Comparison of ENCODE assay signal across 2 cellular contexts in the genomic region with DNA sequence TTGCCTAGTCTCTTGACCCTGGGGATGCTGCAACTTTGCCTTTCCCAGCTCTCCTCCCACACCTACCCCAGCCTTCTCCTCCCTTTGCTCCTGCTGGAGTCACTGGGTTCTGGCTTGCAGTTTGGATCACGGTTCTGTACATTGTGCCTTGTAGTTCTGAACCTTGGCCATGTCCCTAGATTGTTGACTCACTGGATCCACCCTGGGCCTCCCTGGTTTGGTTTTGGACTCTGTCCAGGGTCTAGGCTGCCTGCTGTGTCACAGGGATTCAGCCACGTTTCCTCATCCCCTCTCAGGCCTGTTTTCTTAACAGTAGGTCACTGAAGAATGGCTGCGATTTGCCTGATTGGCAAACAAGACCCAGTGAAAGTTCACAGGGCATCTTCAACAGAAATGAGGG.
TF ChIP-seq lines count a peak whose summit lies in the region.

No MANE protein-coding gene starts in this region.

TF ChIP-seq in A549, 52 proteins besides CTCF, POLR2A, EP300 and RAD21:
- TF ChIP-seq ELK1 (IDR thresholded peaks at IDR 0.05; ENCODE audit: low read depth, low read length) (no peak), FOSL2 (IDR thresholded peaks at IDR 0.05) (no peak), FOSL2 (CRISPR knock-in tag; IDR thresholded peaks at IDR 0.05) (0 out of 2 replicates have a peak, but pooled peaks have one; percentile 11), MAFK (IDR thresholded peaks at IDR 0.05; ENCODE audit: partially characterized antibody) (peak; percentile 9)

TF ChIP-seq in IMR-90, 13 proteins besides CTCF, POLR2A, EP300 and RAD21 (continued from another document):
- TF ChIP-seq ELK1 (IDR thresholded peaks at IDR 0.05; ENCODE audit: borderline replicate concordance, low read depth, low read length) (no peak), RFX5 (IDR thresholded peaks at IDR 0.05; ENCODE audit: low read depth, low read length) (no peak), CEBPB (IDR thresholded peaks at IDR 0.05; ENCODE audit: low read depth, low read length) (no peak), CHD1 (IDR thresholded peaks at IDR 0.05; ENCODE audit: low read depth, low read length) (no peak), MXI1 (IDR thresholded peaks at IDR 0.05; ENCODE audit: borderline replicate concordance, low read depth, low read length) (no peak), BHLHE40 (IDR thresholded peaks at IDR 0.05; ENCODE audit: low read depth, low read length) (no peak), MAZ (IDR thresholded peaks at IDR 0.05; ENCODE audit: borderline replicate concordance, low read depth, low read length) (no peak), SMC3 (IDR thresholded peaks at IDR 0.05; ENCODE audit: low read depth, low read length) (no peak), RCOR1 (IDR thresholded peaks at IDR 0.05; ENCODE audit: insufficient replicate concordance, low read length) (no peak)
- TF ChIP-seq, protein P1, sequence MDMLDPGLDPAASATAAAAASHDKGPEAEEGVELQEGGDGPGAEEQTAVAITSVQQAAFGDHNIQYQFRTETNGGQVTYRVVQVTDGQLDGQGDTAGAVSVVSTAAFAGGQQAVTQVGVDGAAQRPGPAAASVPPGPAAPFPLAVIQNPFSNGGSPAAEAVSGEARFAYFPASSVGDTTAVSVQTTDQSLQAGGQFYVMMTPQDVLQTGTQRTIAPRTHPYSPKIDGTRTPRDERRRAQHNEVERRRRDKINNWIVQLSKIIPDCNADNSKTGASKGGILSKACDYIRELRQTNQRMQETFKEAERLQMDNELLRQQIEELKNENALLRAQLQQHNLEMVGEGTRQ (IDR thresholded peaks at IDR 0.05; ENCODE audit: low read depth, low read length) = no peak
